In genomic region chr19:47020992-47021496, GRCh38 we compare ENCODE assay signal across 10 cellular contexts. TPM values are rescaled to one million over a fixed set of nuclear protein-coding genes. Genes with fewer than 3 reads are reported as not detected.
DNase-seq lines count a peak whose midpoint lies in the region; ATAC-seq, FAIRE-seq and TF ChIP-seq lines count a peak whose summit lies in the region.
"Had no signal": no experiment of that assay in that cellular context is flagged by ENCODE, and none has a peak within 500 bp of the region (broad histone marks: within the 10 kb centered on the region; RNA-seq: fewer than 3 reads in every experiment).

No MANE protein-coding gene starts in this region.

- H3K27ac ChIP-seq in neural cell (ENCODE audit: low read length): no peak overlapping the region
- H3K27ac ChIP-seq: ovary, upper lobe of right lung had no signal

- H3K9me3 ChIP-seq in MG63 (no peaks in the 10 kb centered on the region), neural cell (ENCODE audit: low read length) (no peaks in the 10 kb centered on the region)
- H3K9me3 ChIP-seq: ovary, upper lobe of right lung had no signal

- H3F3A ChIP-seq in neural cell (ENCODE audit: insufficient read depth, low read length, poor library complexity, severe bottlenecking): no peaks in the 10 kb centered on the region

- H3K4me3 ChIP-seq in MG63 (peak overlapping the region; percentile 33), neural cell (ENCODE audit: low read length) (peak overlapping the region; percentile 61)
- H3K4me3 ChIP-seq: ovary, upper lobe of right lung had no signal

- H4K20me1 ChIP-seq in neural cell (ENCODE audit: insufficient read depth): no peaks in the 10 kb centered on the region

- FAIRE-seq in RCC 7860 (lab: Jason Lieb, UNC): no peak

- no peak for TF ChIP-seq EP300 in neural cell (conservative IDR thresholded peaks at IDR 0.05; ENCODE audit: poor library complexity, severe bottlenecking)

- H3K27me3 ChIP-seq in MG63 (peaks cover 54% of the 10 kb centered on the region), neural cell (ENCODE audit: insufficient read depth, low read depth, low read length) (peaks cover 57% of the 10 kb centered on the region)

- TF ChIP-seq CTCF in neural cell (IDR thresholded peaks at IDR 0.05; ENCODE audit: poor library complexity, severe bottlenecking): no peak

- peaks cover 7 to 12% of the 10 kb centered on the region in 2 donors for H3K4me1 Mint-ChIP-seq in effector memory CD8-positive, alpha-beta T cell (ENCODE audit: low read depth in 2 of 2)

- H3K4me2 ChIP-seq in neural cell (ENCODE audit: low read length): no peak overlapping the region

- H3K36me3 ChIP-seq in MG63 (no peaks in the 10 kb centered on the region), neural cell (ENCODE audit: insufficient read depth, low read length) (no peaks in the 10 kb centered on the region)
- H3K36me3 ChIP-seq: ovary, upper lobe of right lung had no signal

- peaks cover 36 to 73% of the 10 kb centered on the region in 2 donors for H3K27me3 Mint-ChIP-seq in effector memory CD8-positive, alpha-beta T cell

- no peaks in the 10 kb centered on the region for H3K9me2 ChIP-seq in neural cell (ENCODE audit: insufficient read depth, low read length)

- peak overlapping the region; percentile 59 to 61 for H3K4me3 Mint-ChIP-seq in effector memory CD8-positive, alpha-beta T cell

- H3K36me3 Mint-ChIP-seq in effector memory CD8-positive, alpha-beta T cell (ENCODE audit: insufficient read depth): peaks cover 3% of the 10 kb centered on the region

- no peak overlapping the region for H3K9ac ChIP-seq in neural cell (ENCODE audit: low read length)

- H3K9me3 Mint-ChIP-seq in effector memory CD8-positive, alpha-beta T cell: no peaks in the 10 kb centered on the region

- no peak for ATAC-seq in effector memory CD8-positive, alpha-beta T cell (replicated peaks)
- no peak for ATAC-seq in HG03095 (IDR thresholded peaks at IDR 0.05; ENCODE audit: unreplicated experiment)
- ATAC-seq: upper lobe of right lung had no signal

- no peak overlapping the region for H3K27ac Mint-ChIP-seq in effector memory CD8-positive, alpha-beta T cell

- H3K79me2 ChIP-seq in neural cell (replicated peaks; ENCODE audit: insufficient read depth, low read length): no peaks in the 10 kb centered on the region

- TF ChIP-seq RAD21 in neural cell (conservative IDR thresholded peaks at IDR 0.05): no peak

- peak; percentile 63 for DNase-seq in COLO829 (ENCODE audit: low spot score)
- peak; percentile 29 for DNase-seq in MG63
- no peak for DNase-seq in effector memory CD8-positive, alpha-beta T cell
- no peak for DNase-seq in RCC 7860 (ENCODE audit: low spot score)
- no peak for DNase-seq in dermis blood vessel endothelial cell
- no peak for DNase-seq in ureter (ENCODE audit: low spot score)
- DNase-seq: ovary, upper lobe of right lung had no signal

- no peak overlapping the region for H2AFZ ChIP-seq in neural cell (ENCODE audit: low read depth, low read length)

TF ChIP-seq in neural cell, 6 proteins besides CTCF, POLR2A, EP300 and RAD21:
- TF ChIP-seq EZH2 (IDR thresholded peaks at IDR 0.05; ENCODE audit: borderline replicate concordance, insufficient read depth, low read length, poor library complexity, severe bottlenecking) (peak; percentile 47), POLR2AphosphoS5 (IDR thresholded peaks at IDR 0.05) (no peak)
TF ChIP-seq in neural cell: peak in this region for 1.

RNA-seq across cellular contexts. Expression of gene NPAS1, which starts 1.4 kb away (rescaled TPM):
- total RNA-seq in MG63 (2014; rRNA removed; shearing (Covaris generic); ENCODE audit: low replicate concordance): 0.33 TPM in 1 of 2 replicates, not detected in the other
- 0.38 TPM in 1 of 2 replicates, not detected in the other for polyA plus RNA-seq in neural cell
- not detected in 2 replicates for polyA minus RNA-seq in neural cell
- total RNA-seq in dermis blood vessel endothelial cell (0.05 and 0.17 TPM in 2 replicates), ureter (not detected)

RNA-seq across cellular contexts. Expression of gene TMEM160, which starts 27.4 kb away (rescaled TPM):
- 81.9 and 94.5 TPM in 2 replicates for total RNA-seq in MG63 (2014; rRNA removed; shearing (Covaris generic); ENCODE audit: low replicate concordance)
- polyA plus RNA-seq in neural cell: 181 and 189 TPM in 2 replicates
- polyA minus RNA-seq in neural cell: 44.5 and 46.3 TPM in 2 replicates
- total RNA-seq in dermis blood vessel endothelial cell: 18.8 and 30.6 TPM in 2 replicates
- 15.5 TPM for total RNA-seq in ureter

Comparison
In these comparisons a context has a peak if more than half of its experiments do, and no peak if none do; other contexts are left out.
1. DNase-seq: peak in COLO829 (single experiment) and MG63 (single experiment); none in effector memory CD8-positive, alpha-beta T cell (0 of 3), RCC 7860 (single experiment), dermis blood vessel endothelial cell (single experiment) and ureter (single experiment).